In genomic region chr14:61992139-61992538, GRCh38 we compare ENCODE assay signal across 17 cellular contexts.
DNase-seq lines count a peak whose midpoint lies in the region; ATAC-seq, FAIRE-seq and TF ChIP-seq lines count a peak whose summit lies in the region.
"Had no signal": no experiment of that assay in that cellular context is flagged by ENCODE, and none has a peak within 500 bp of the region (broad histone marks: within the 10 kb centered on the region; RNA-seq: fewer than 3 reads in every experiment).

No MANE protein-coding gene starts in this region.

- H3K4me1 ChIP-seq in GM23338 (ENCODE audit: insufficient read depth), result no peaks in the 10 kb centered on the region
- no peaks in the 10 kb centered on the region for H3K4me1 ChIP-seq in astrocyte (ENCODE audit: insufficient read depth, low read length)
- H3K4me1 ChIP-seq in neural progenitor cell, result peaks cover 7% of the 10 kb centered on the region

- no peaks in the 10 kb centered on the region for H3K27me3 Mint-ChIP-seq in GM23338 (ENCODE audit: insufficient read depth, low read depth, poor library complexity)
- no peaks in the 10 kb centered on the region for H3K27me3 Mint-ChIP-seq in astrocyte (ENCODE audit: low read depth, unreplicated experiment)
- H3K27me3 Mint-ChIP-seq in neural progenitor cell (ENCODE audit: insufficient read depth, low read depth), result no peaks in the 10 kb centered on the region

- H3K9me3 Mint-ChIP-seq in GM23338 (no peaks in the 10 kb centered on the region), astrocyte (ENCODE audit: unreplicated experiment) (no peaks in the 10 kb centered on the region), neural progenitor cell (no peaks in the 10 kb centered on the region)
- H3K9me3 Mint-ChIP-seq: H9 had no signal

- H3F3A ChIP-seq in GM23338 (replicated peaks; ENCODE audit: low read depth), result no peaks in the 10 kb centered on the region
- no peaks in the 10 kb centered on the region for H3F3A ChIP-seq in neural progenitor cell (ENCODE audit: low read depth)

- H3K4me3 Mint-ChIP-seq in GM23338 (no peak overlapping the region), astrocyte (ENCODE audit: unreplicated experiment) (no peak overlapping the region), neural progenitor cell (no peak overlapping the region)
- H3K4me3 Mint-ChIP-seq: H9 had no signal

- H3K9me3 ChIP-seq in astrocyte (ENCODE audit: insufficient read depth, low read depth, low read length) (no peaks in the 10 kb centered on the region), neural progenitor cell (ENCODE audit: low read depth) (no peaks in the 10 kb centered on the region)

- DNase-seq in GM23338 (ENCODE audit: low spot score) (no peak), M059J (ENCODE audit: low read depth) (peak; percentile 24), astrocyte (ENCODE audit: low read depth) (no peak), neural progenitor cell (ENCODE audit: low spot score) (peak; percentile 69), NOMO-1 treated with dmso at 0.1 percent for 144 hours (lab: John Stamatoyannopoulos, UW; ENCODE audit: unreplicated experiment) (no peak), GM12892 (ENCODE audit: insufficient read length) (no peak)
- DNase-seq: H9, NCI-H1694, NCI-H2107, NCI-H446, T-helper 1 cell had no signal

- H3K27ac Mint-ChIP-seq in GM23338 (0 out of 2 replicates have a peak overlapping the region, but pooled peaks have one; percentile 0), astrocyte (ENCODE audit: unreplicated experiment) (no peak overlapping the region), neural progenitor cell (no peak overlapping the region)
- H3K27ac Mint-ChIP-seq: H9 had no signal

- FAIRE-seq in astrocyte (lab: Jason Lieb, UNC) (no peak), GM12892 (lab: Jason Lieb, UNC) (no peak)

- H3K27me3 ChIP-seq in GM23338 (ENCODE audit: insufficient read depth) (no peaks in the 10 kb centered on the region), astrocyte (ENCODE audit: insufficient read depth, low read length) (no peaks in the 10 kb centered on the region), neural progenitor cell (no peaks in the 10 kb centered on the region)

- TF ChIP-seq CTCF in GM23338 (conservative IDR thresholded peaks at IDR 0.05; ENCODE audit: low read depth in 2 of 2), result no peak
- no peak for TF ChIP-seq CTCF in astrocyte (IDR thresholded peaks at IDR 0.05; ENCODE audit: insufficient read depth, low read depth, low read length)
- TF ChIP-seq CTCF in neural progenitor cell (IDR thresholded peaks at IDR 0.05), result no peak

- ATAC-seq in GM23338, result no peak
- no peak for ATAC-seq in SK-N-SH treated with all-trans-retinoic acid at 6 μM for 48 hours
- no peak for ATAC-seq in HG02610 (IDR thresholded peaks at IDR 0.05; ENCODE audit: unreplicated experiment)
- ATAC-seq: Panc1, Right ventricle myocardium inferior had no signal

- H3K36me3 ChIP-seq in GM23338 (ENCODE audit: insufficient read depth) (no peaks in the 10 kb centered on the region), astrocyte (ENCODE audit: insufficient read depth, low read length) (no peaks in the 10 kb centered on the region), neural progenitor cell (no peaks in the 10 kb centered on the region)

- H3K4me1 Mint-ChIP-seq in GM23338, result no peaks in the 10 kb centered on the region
- H3K4me1 Mint-ChIP-seq in astrocyte (ENCODE audit: low read depth, unreplicated experiment), result no peaks in the 10 kb centered on the region
- H3K4me1 Mint-ChIP-seq in neural progenitor cell, result peaks cover 19% of the 10 kb centered on the region
- H3K4me1 Mint-ChIP-seq: H9 had no signal

- H4K20me1 ChIP-seq in GM23338 (replicated peaks; ENCODE audit: insufficient read depth) (no peaks in the 10 kb centered on the region), astrocyte (ENCODE audit: insufficient read depth, low read length) (no peaks in the 10 kb centered on the region), neural progenitor cell (ENCODE audit: low read depth) (no peaks in the 10 kb centered on the region)

- H3K4me2 ChIP-seq in GM23338, result no peak overlapping the region
- peak overlapping the region; percentile 45 for H3K4me2 ChIP-seq in astrocyte (ENCODE audit: low read length)
- H3K4me2 ChIP-seq in neural progenitor cell, result peak overlapping the region; percentile 47

- TF ChIP-seq POLR2A in GM12892 (IDR thresholded peaks at IDR 0.05; ENCODE audit: low read depth, low read length), result no peak

- H3K79me2 ChIP-seq in GM23338 (replicated peaks; ENCODE audit: insufficient read depth) (no peaks in the 10 kb centered on the region), astrocyte (ENCODE audit: insufficient read depth, low read length) (no peaks in the 10 kb centered on the region), neural progenitor cell (ENCODE audit: low read depth) (no peaks in the 10 kb centered on the region)

- no peaks in the 10 kb centered on the region for H3K36me3 Mint-ChIP-seq in GM23338 (ENCODE audit: low read depth)
- no peaks in the 10 kb centered on the region for H3K36me3 Mint-ChIP-seq in astrocyte (ENCODE audit: low read depth, unreplicated experiment)
- no peaks in the 10 kb centered on the region for H3K36me3 Mint-ChIP-seq in neural progenitor cell

- no peak overlapping the region for H3K4me3 ChIP-seq in GM23338
- no peak overlapping the region for H3K4me3 ChIP-seq in astrocyte (ENCODE audit: insufficient read depth, low read depth, low read length)
- no peak overlapping the region for H3K4me3 ChIP-seq in neural progenitor cell
- H3K4me3 ChIP-seq: SK-N-MC had no signal

- H3K27ac ChIP-seq in GM23338 (ENCODE audit: low read depth) (no peak overlapping the region), astrocyte (ENCODE audit: low read depth, low read length) (no peak overlapping the region), neural progenitor cell (no peak overlapping the region)
- H3K27ac ChIP-seq: C4-2B, SK-N-MC had no signal

- no peaks in the 10 kb centered on the region for H3K9me2 ChIP-seq in GM23338 (ENCODE audit: insufficient read depth)

- H3K9ac ChIP-seq in astrocyte (ENCODE audit: low read length), result no peak overlapping the region
- H3K9ac ChIP-seq in neural progenitor cell, result no peak overlapping the region

- no peak overlapping the region for H2AFZ ChIP-seq in GM23338
- H2AFZ ChIP-seq in astrocyte (ENCODE audit: low read depth, low read length), result peak overlapping the region; percentile 26
- H2AFZ ChIP-seq in neural progenitor cell (replicated peaks), result no peak overlapping the region

TF ChIP-seq in GM23338, 12 proteins besides CTCF, POLR2A, EP300 and RAD21:
- no peak for TF ChIP-seq ZNF114 (CRISPR knock-in tag; IDR thresholded peaks at IDR 0.05)
- TF ChIP-seq ZNF331 (CRISPR knock-in tag; IDR thresholded peaks at IDR 0.05; ENCODE audit: low read depth), result no peak
- no peak for TF ChIP-seq JUNB (IDR thresholded peaks at IDR 0.05; ENCODE audit: unreplicated experiment)
- no peak for TF ChIP-seq STAT1 (IDR thresholded peaks at IDR 0.05; ENCODE audit: unreplicated experiment)
- no peak for TF ChIP-seq POLR2AphosphoS5 (IDR thresholded peaks at IDR 0.05; ENCODE audit: low read depth)

TF ChIP-seq in SK-N-SH treated with all-trans-retinoic acid at 6 μM for 48 hours, 23 proteins besides CTCF, POLR2A, EP300 and RAD21 (continues in another document):
- TF ChIP-seq POU6F1 (CRISPR knock-in tag; IDR thresholded peaks at IDR 0.05; ENCODE audit: borderline replicate concordance, low read depth), result no peak
- TF ChIP-seq ZNF8 (CRISPR knock-in tag; IDR thresholded peaks at IDR 0.05), result no peak
- no peak for TF ChIP-seq TCF4 (CRISPR knock-in tag; IDR thresholded peaks at IDR 0.05; ENCODE audit: borderline replicate concordance)
- TF ChIP-seq SNAI2 (CRISPR knock-in tag; IDR thresholded peaks at IDR 0.05), result no peak
- TF ChIP-seq GLIS3 (CRISPR knock-in tag; IDR thresholded peaks at IDR 0.05), result no peak
- TF ChIP-seq PATZ1 (CRISPR knock-in tag; IDR thresholded peaks at IDR 0.05; ENCODE audit: borderline replicate concordance), result no peak
- TF ChIP-seq ZNF70 (CRISPR knock-in tag; IDR thresholded peaks at IDR 0.05), result no peak
- no peak for TF ChIP-seq ZFP3 (CRISPR knock-in tag; IDR thresholded peaks at IDR 0.05)
- no peak for TF ChIP-seq ISL1 (CRISPR knock-in tag; IDR thresholded peaks at IDR 0.05)
- TF ChIP-seq ZFP30 (CRISPR knock-in tag; IDR thresholded peaks at IDR 0.05), result no peak
- TF ChIP-seq BACH2 (CRISPR knock-in tag; IDR thresholded peaks at IDR 0.05; ENCODE audit: borderline replicate concordance), result no peak
- no peak for TF ChIP-seq TOX (CRISPR knock-in tag; IDR thresholded peaks at IDR 0.05; ENCODE audit: borderline replicate concordance)

Comparison
In these comparisons a context has a peak if more than half of its experiments do, and no peak if none do; other contexts are left out.
1. DNase-seq: peak in M059J (single experiment) and neural progenitor cell (single experiment); none in GM23338 (single experiment), astrocyte (single experiment), NOMO-1 treated with dmso at 0.1 percent for 144 hours (single experiment) and GM12892 (single experiment).